1 cellular context compared by ENCODE assay signal in the genomic region with DNA sequence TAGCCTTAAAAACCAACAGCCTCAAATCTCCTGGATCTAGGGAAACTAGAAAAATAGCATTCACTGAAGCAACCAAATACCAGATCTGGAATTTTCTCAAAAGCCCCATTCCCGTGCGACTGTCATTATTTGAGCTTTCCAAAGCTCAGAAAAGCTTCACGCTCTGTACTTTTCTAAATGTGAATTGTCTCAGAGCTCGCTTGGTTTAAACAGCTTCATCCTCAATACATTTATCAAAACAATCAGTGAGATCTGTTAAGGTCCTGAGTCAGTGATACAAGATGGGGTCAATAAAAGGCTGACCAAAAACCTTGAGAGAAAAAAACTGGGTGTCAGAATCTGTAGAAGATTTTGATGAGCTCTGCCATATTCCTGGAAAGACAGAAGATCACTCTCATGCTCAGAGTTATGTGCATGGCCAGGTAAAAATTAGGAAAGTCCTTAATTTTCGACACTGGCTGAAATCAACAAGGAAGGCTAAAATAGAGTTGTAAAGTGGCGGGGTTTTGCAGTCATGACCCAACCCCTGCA.
TF ChIP-seq lines count a peak whose summit lies in the region.

No MANE protein-coding gene starts in this region.

TF ChIP-seq in K562, 482 proteins besides CTCF, POLR2A, EP300 and RAD21 (continued from another document):
- TF ChIP-seq, protein P1, sequence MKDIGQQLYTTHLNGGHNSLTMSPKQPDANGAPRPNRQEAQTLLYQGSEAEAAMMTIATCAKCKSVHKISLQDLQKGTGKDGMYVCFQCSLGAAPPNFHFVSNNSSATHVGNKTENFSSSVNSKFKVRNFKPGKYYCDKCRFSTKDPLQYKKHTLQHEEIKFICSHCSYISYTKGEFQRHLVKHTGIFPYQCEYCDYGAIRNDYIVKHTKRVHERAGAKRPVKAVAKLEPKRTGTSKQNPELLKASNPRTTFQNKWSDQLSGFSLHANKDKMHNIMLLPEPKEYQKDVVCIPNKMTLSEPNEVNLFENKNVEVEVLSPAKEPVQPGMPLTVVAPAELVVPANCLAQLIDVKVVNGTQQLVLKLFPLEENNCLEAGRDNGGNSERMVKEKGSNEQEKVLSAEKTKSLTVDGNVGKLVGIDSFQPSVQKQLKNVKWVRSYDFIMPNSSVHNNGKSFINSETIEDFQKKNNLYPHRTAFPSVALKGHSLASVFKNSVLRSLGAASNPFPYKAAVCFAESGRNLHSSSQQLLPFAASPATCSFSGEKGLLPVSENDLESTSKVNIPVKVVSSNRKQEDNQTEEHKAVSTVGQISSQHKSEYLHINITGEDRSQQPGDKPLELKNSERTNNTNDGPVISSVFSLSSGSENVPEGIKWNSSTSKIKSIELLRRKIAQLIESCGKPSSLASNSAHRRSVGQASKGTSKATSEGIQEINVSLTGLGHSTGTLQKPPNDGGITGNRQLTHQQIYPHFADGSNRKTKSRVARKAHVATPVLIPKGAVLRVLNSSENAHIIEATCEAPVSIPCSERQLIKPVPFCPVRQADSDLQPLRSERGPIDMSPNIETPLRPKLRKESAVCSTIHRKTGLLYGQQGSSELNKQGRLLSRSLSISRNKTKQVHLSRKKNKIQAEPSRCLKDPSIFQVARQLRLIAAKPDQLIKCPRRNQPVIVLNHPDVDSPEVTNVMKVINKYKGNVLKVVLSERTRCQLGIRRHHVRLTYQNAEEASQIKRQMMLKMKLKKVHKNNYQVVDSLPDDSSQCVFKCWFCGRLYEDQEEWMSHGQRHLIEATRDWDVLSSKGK (CRISPR knock-in tag; IDR thresholded peaks at IDR 0.05) = peak; percentile 63; the same call in 1 of the 2 replicates
- peak; percentile 6; the same call in 1 of the 2 replicates for TF ChIP-seq ZNF3 (CRISPR knock-in tag; IDR thresholded peaks at IDR 0.05)
- TF ChIP-seq ZFP36 (IDR thresholded peaks at IDR 0.05; ENCODE audit: low read depth, low read length, partially characterized antibody) = no peak
- no peak for TF ChIP-seq BRCA1 (IDR thresholded peaks at IDR 0.05)
- TF ChIP-seq BRCA1 (CRISPR knock-in tag; IDR thresholded peaks at IDR 0.05) = no peak
TF ChIP-seq in K562: peak in this region for 9.
